ENCODE assay signal across 12 cellular contexts in genomic region chr3:42214064-42214463, GRCh38. TPM values are rescaled to one million over a fixed set of nuclear protein-coding genes. Genes with fewer than 3 reads are reported as not detected.
DNase-seq lines count a peak whose midpoint lies in the region; ATAC-seq and TF ChIP-seq lines count a peak whose summit lies in the region.
"Had no signal": no experiment of that assay in that cellular context is flagged by ENCODE, and none has a peak within 500 bp of the region (broad histone marks: within the 10 kb centered on the region; RNA-seq: fewer than 3 reads in every experiment).

No MANE protein-coding gene starts in this region.

- 74 to 100% methylated on average over 1 to 2 of the region's 2 CpGs for WGBS in upper lobe of left lung, 2 donors

- no peaks in the 10 kb centered on the region for H3K27me3 ChIP-seq in upper lobe of left lung
- H3K27me3 ChIP-seq in ascending aorta, result no peaks in the 10 kb centered on the region

- no peak overlapping the region for H3K4me3 Mint-ChIP-seq in activated naive CD4-positive, alpha-beta T cell treated with anti-CD3 and anti-CD28 coated beads for 36 hours
- H3K4me3 Mint-ChIP-seq in activated T-helper 2 cell treated with anti-CD3 and anti-CD28 coated beads, Interferon-gamma antibody, Interleukin-2, Interleukin-4, amounts not matched to agents 10 μg/mL and 5 μg/mL and 100 μg/mL, durations not matched to agents 14 hours and 24 hours and 36 hours (ENCODE audit: low read depth), result peak overlapping the region; percentile 20

- ATAC-seq in HG03066 (IDR thresholded peaks at IDR 0.05; ENCODE audit: low read depth, unreplicated experiment) (peak; percentile 32), upper lobe of left lung (ENCODE audit: low FRiP score in 2 of 2) (peak; percentile 16 to 73)

- TF ChIP-seq EP300 in upper lobe of left lung (IDR thresholded peaks at IDR 0.05), result peak in 1 of 4 donors; percentile 13

- no peak overlapping the region for H3K27ac ChIP-seq in upper lobe of left lung
- no peak overlapping the region for H3K27ac ChIP-seq in ascending aorta
- H3K27ac ChIP-seq: epithelial cell of prostate had no signal

- no peak overlapping the region for H3K4me3 ChIP-seq in upper lobe of left lung
- no peak overlapping the region for H3K4me3 ChIP-seq in ascending aorta

- H3K4me1 Mint-ChIP-seq in activated naive CD4-positive, alpha-beta T cell treated with anti-CD3 and anti-CD28 coated beads for 36 hours (ENCODE audit: low read depth), result peaks cover 52% of the 10 kb centered on the region
- H3K4me1 Mint-ChIP-seq in activated T-helper 2 cell treated with anti-CD3 and anti-CD28 coated beads, Interferon-gamma antibody, Interleukin-2, Interleukin-4, amounts not matched to agents 10 μg/mL and 5 μg/mL and 100 μg/mL, durations not matched to agents 14 hours and 24 hours and 36 hours (ENCODE audit: low read depth), result peaks cover 49% of the 10 kb centered on the region

- no peaks in the 10 kb centered on the region for H3K27me3 Mint-ChIP-seq in activated naive CD4-positive, alpha-beta T cell treated with anti-CD3 and anti-CD28 coated beads for 36 hours (ENCODE audit: low read depth)
- H3K27me3 Mint-ChIP-seq in activated T-helper 2 cell treated with anti-CD3 and anti-CD28 coated beads, Interferon-gamma antibody, Interleukin-2, Interleukin-4, amounts not matched to agents 10 μg/mL and 5 μg/mL and 100 μg/mL, durations not matched to agents 14 hours and 24 hours and 36 hours (ENCODE audit: low read depth), result no peaks in the 10 kb centered on the region

- H3K9me3 ChIP-seq in upper lobe of left lung, result no peaks in the 10 kb centered on the region
- no peaks in the 10 kb centered on the region for H3K9me3 ChIP-seq in ascending aorta

- H3K36me3 Mint-ChIP-seq in activated naive CD4-positive, alpha-beta T cell treated with anti-CD3 and anti-CD28 coated beads for 36 hours (ENCODE audit: low read depth), result peaks cover 8% of the 10 kb centered on the region
- H3K36me3 Mint-ChIP-seq in activated T-helper 2 cell treated with anti-CD3 and anti-CD28 coated beads, Interferon-gamma antibody, Interleukin-2, Interleukin-4, amounts not matched to agents 10 μg/mL and 5 μg/mL and 100 μg/mL, durations not matched to agents 14 hours and 24 hours and 36 hours (ENCODE audit: low read depth), result peaks cover 53% of the 10 kb centered on the region

- no peak for TF ChIP-seq CTCF in upper lobe of left lung (IDR thresholded peaks at IDR 0.05)
- no peak for TF ChIP-seq CTCF in ascending aorta (IDR thresholded peaks at IDR 0.05)

- no peak overlapping the region for H3K27ac Mint-ChIP-seq in activated naive CD4-positive, alpha-beta T cell treated with anti-CD3 and anti-CD28 coated beads for 36 hours
- H3K27ac Mint-ChIP-seq in activated T-helper 2 cell treated with anti-CD3 and anti-CD28 coated beads, Interferon-gamma antibody, Interleukin-2, Interleukin-4, amounts not matched to agents 10 μg/mL and 5 μg/mL and 100 μg/mL, durations not matched to agents 14 hours and 24 hours and 36 hours, result no peak overlapping the region

- DNase-seq in activated naive CD4-positive, alpha-beta T cell treated with anti-CD3 and anti-CD28 coated beads for 36 hours, result peak; percentile 15
- DNase-seq in activated naive CD4-positive, alpha-beta T cell (lab: John Stamatoyannopoulos, UW), result no peak
- DNase-seq in activated T-helper 2 cell treated with anti-CD3 and anti-CD28 coated beads, Interferon-gamma antibody, Interleukin-2, Interleukin-4, amounts not matched to agents 10 μg/mL and 5 μg/mL and 100 μg/mL, durations not matched to agents 14 hours and 24 hours and 36 hours (ENCODE audit: low spot score), result no peak
- DNase-seq in upper lobe of left lung (peak in 1 of 2 donors; percentile 78), cerebellum (ENCODE audit: low spot score) (no peak), DMS153 treated with DMSO at 0.1 percent for 48 hours (lab: John Stamatoyannopoulos, UW; ENCODE audit: unreplicated experiment) (no peak), ascending aorta (ENCODE audit: low spot score in 2 of 2) (no peak)
- DNase-seq: AML-193, NCI-H774, occipital lobe had no signal

- H3K36me3 ChIP-seq in upper lobe of left lung (peaks cover 0 to 51% (median 21%) of the 10 kb centered on the region in 4 donors), ascending aorta (peaks cover 19 to 39% of the 10 kb centered on the region in 2 donors)

- no peaks in the 10 kb centered on the region for H3K9me3 Mint-ChIP-seq in activated naive CD4-positive, alpha-beta T cell treated with anti-CD3 and anti-CD28 coated beads for 36 hours
- H3K9me3 Mint-ChIP-seq in activated T-helper 2 cell treated with anti-CD3 and anti-CD28 coated beads, Interferon-gamma antibody, Interleukin-2, Interleukin-4, amounts not matched to agents 10 μg/mL and 5 μg/mL and 100 μg/mL, durations not matched to agents 14 hours and 24 hours and 36 hours, result no peaks in the 10 kb centered on the region

- no peak for TF ChIP-seq POLR2A in upper lobe of left lung (IDR thresholded peaks at IDR 0.05)

- H3K4me1 ChIP-seq in upper lobe of left lung (peaks cover 0 to 18% (median 14%) of the 10 kb centered on the region in 4 donors), ascending aorta (no peaks in the 10 kb centered on the region)

- CTCF ChIA-PET in activated naive CD4-positive, alpha-beta T cell treated with anti-CD3 and anti-CD28 coated beads for 36 hours (lab: Charles Lee), result interaction anchor here (0.7 to 2.0 kb wide), 4 partner anchors 9 to 34 kb away, joined by 3 to 7 read pairs (median 4); no protein-coding TSS in a partner anchor

- intact Hi-C loops in activated naive CD4-positive, alpha-beta T cell treated with anti-CD3 and anti-CD28 coated beads for 36 hours (cut with micrococcal nuclease), result no loop called here
- intact Hi-C loops in activated T-helper 2 cell treated with anti-CD3 and anti-CD28 coated beads, Interferon-gamma antibody, Interleukin-2, Interleukin-4, amounts not matched to agents 10 μg/mL and 5 μg/mL and 100 μg/mL, durations not matched to agents 14 hours and 24 hours and 36 hours (cut with micrococcal nuclease), result no loop called here
- intact Hi-C loops in ascending aorta (cut with DNase I), result no loop called here

RNA-seq across cellular contexts. Expression of gene CCK, which starts 51.9 kb away (rescaled TPM):
- not detected for total RNA-seq in activated naive CD4-positive, alpha-beta T cell treated with anti-CD3 and anti-CD28 coated beads for 36 hours
- not detected in 2 replicates for total RNA-seq in activated T-helper 2 cell treated with anti-CD3 and anti-CD28 coated beads, Interferon-gamma antibody, Interleukin-2, Interleukin-4, amounts not matched to agents 10 μg/mL and 5 μg/mL and 100 μg/mL, durations not matched to agents 14 hours and 24 hours and 36 hours
- 1 to 10 TPM in 3 of 6 donors, not detected in 3; 2.0 to 7.3 (median 3.3) TPM for total RNA-seq in upper lobe of left lung
- total RNA-seq in cerebellum, result 2.4 TPM
- total RNA-seq in ascending aorta, result not detected
